Comparison of ENCODE assay signal across 1 cellular context in genomic region chr1:1399870-1400575, GRCh38.
TF ChIP-seq lines count a peak whose summit lies in the region.

No MANE protein-coding gene starts in this region.

TF ChIP-seq in GM23338, 12 proteins besides CTCF, POLR2A, EP300 and RAD21 (continued from another document):
- TF ChIP-seq, protein P1, sequence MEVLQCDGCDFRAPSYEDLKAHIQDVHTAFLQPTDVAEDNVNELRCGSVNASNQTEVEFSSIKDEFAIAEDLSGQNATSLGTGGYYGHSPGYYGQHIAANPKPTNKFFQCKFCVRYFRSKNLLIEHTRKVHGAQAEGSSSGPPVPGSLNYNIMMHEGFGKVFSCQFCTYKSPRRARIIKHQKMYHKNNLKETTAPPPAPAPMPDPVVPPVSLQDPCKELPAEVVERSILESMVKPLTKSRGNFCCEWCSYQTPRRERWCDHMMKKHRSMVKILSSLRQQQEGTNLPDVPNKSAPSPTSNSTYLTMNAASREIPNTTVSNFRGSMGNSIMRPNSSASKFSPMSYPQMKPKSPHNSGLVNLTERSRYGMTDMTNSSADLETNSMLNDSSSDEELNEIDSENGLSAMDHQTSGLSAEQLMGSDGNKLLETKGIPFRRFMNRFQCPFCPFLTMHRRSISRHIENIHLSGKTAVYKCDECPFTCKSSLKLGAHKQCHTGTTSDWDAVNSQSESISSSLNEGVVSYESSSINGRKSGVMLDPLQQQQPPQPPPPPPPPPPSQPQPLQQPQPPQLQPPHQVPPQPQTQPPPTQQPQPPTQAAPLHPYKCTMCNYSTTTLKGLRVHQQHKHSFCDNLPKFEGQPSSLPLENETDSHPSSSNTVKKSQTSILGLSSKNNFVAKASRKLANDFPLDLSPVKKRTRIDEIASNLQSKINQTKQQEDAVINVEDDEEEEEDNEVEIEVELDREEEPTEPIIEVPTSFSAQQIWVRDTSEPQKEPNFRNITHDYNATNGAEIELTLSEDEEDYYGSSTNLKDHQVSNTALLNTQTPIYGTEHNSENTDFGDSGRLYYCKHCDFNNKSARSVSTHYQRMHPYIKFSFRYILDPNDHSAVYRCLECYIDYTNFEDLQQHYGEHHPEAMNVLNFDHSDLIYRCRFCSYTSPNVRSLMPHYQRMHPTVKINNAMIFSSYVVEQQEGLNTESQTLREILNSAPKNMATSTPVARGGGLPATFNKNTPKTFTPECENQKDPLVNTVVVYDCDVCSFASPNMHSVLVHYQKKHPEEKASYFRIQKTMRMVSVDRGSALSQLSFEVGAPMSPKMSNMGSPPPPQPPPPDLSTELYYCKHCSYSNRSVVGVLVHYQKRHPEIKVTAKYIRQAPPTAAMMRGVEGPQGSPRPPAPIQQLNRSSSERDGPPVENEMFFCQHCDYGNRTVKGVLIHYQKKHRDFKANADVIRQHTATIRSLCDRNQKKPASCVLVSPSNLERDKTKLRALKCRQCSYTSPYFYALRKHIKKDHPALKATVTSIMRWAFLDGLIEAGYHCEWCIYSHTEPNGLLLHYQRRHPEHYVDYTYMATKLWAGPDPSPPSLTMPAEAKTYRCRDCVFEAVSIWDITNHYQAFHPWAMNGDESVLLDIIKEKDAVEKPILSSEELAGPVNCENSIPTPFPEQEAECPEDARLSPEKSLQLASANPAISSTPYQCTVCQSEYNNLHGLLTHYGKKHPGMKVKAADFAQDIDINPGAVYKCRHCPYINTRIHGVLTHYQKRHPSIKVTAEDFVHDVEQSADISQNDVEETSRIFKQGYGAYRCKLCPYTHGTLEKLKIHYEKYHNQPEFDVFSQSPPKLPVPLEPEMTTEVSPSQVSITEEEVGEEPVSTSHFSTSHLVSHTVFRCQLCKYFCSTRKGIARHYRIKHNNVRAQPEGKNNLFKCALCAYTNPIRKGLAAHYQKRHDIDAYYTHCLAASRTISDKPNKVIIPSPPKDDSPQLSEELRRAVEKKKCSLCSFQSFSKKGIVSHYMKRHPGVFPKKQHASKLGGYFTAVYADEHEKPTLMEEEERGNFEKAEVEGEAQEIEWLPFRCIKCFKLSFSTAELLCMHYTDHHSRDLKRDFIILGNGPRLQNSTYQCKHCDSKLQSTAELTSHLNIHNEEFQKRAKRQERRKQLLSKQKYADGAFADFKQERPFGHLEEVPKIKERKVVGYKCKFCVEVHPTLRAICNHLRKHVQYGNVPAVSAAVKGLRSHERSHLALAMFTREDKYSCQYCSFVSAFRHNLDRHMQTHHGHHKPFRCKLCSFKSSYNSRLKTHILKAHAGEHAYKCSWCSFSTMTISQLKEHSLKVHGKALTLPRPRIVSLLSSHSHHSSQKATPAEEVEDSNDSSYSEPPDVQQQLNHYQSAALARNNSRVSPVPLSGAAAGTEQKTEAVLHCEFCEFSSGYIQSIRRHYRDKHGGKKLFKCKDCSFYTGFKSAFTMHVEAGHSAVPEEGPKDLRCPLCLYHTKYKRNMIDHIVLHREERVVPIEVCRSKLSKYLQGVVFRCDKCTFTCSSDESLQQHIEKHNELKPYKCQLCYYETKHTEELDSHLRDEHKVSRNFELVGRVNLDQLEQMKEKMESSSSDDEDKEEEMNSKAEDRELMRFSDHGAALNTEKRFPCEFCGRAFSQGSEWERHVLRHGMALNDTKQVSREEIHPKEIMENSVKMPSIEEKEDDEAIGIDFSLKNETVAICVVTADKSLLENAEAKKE (CRISPR knock-in tag; IDR thresholded peaks at IDR 0.05) = no peak
- TF ChIP-seq EZH2 (IDR thresholded peaks at IDR 0.05; ENCODE audit: low read depth, unreplicated experiment) (no peak), ZNF114 (CRISPR knock-in tag; IDR thresholded peaks at IDR 0.05) (no peak), NANOG (IDR thresholded peaks at IDR 0.05; ENCODE audit: borderline replicate concordance) (no peak), ZNF331 (CRISPR knock-in tag; IDR thresholded peaks at IDR 0.05; ENCODE audit: low read depth) (no peak), POLR2AphosphoS5 (IDR thresholded peaks at IDR 0.05; ENCODE audit: low read depth) (no peak), JUNB (IDR thresholded peaks at IDR 0.05; ENCODE audit: unreplicated experiment) (no peak), ETS1 (IDR thresholded peaks at IDR 0.05) (no peak), STAT1 (IDR thresholded peaks at IDR 0.05; ENCODE audit: unreplicated experiment) (no peak), REST (IDR thresholded peaks at IDR 0.05; ENCODE audit: unreplicated experiment) (no peak)
TF ChIP-seq in GM23338: peak in this region for 0.
